Comparison of ENCODE assay signal across 10 cellular contexts in the genomic region with DNA sequence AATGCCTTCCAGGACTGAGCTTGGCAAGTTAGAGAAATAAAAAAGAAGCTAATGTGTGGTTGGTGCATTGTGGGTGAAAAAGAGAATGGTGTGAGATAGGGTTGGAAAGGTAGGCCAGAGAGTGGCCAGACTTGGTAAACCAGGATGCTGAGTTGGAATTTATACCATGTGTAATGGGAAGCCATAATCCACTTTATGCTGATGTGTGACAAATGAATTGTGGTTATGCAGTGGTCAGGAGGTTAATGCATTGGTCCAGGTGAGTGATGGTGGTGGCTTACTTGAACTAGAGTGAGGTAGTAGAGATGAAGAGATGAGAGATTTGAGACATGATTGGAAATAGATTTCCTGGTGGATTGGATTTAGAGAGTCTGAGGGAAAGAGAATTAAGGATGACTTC. TPM values are rescaled to one million over a fixed set of nuclear protein-coding genes. Genes with fewer than 3 reads are reported as not detected.
DNase-seq lines count a peak whose midpoint lies in the region; ATAC-seq and TF ChIP-seq lines count a peak whose summit lies in the region.
"Had no signal": no experiment of that assay in that cellular context is flagged by ENCODE, and none has a peak within 500 bp of the region (broad histone marks: within the 10 kb centered on the region; RNA-seq: fewer than 3 reads in every experiment).

No MANE protein-coding gene starts in this region.

- H3K4me2 ChIP-seq in BLaER1 treated with 17β-estradiol and CSF1 and Interleukin-3, amounts not matched to agents 10 nM and 100 nM, result peak overlapping the region; percentile 86 to 98 (median 93)

- peaks cover 17 to 44% (median 33%) of the 10 kb centered on the region in 11 experiments for H3K36me3 ChIP-seq in BLaER1 treated with 17β-estradiol and CSF1 and Interleukin-3, amounts not matched to agents 10 nM and 100 nM

- peak overlapping the region in 8 of 11 experiments; percentile 92 to 100 (median 97); a peak in 16 of 22 replicates for H3K27ac ChIP-seq in BLaER1 treated with 17β-estradiol and CSF1 and Interleukin-3, amounts not matched to agents 10 nM and 100 nM
- peak overlapping the region; percentile 96 for H3K27ac ChIP-seq in HL-60 (replicated peaks)

- peak overlapping the region; percentile 76 to 90 (median 84); a peak in 19 of 20 replicates for H3K4me3 ChIP-seq in BLaER1 treated with 17β-estradiol and CSF1 and Interleukin-3, amounts not matched to agents 10 nM and 100 nM
- peak overlapping the region; percentile 72 for H3K4me3 ChIP-seq in HL-60 (replicated peaks; ENCODE audit: insufficient read depth, low read length)

- H3K9me3 Mint-ChIP-seq in activated T-helper 2 cell treated with anti-CD3 and anti-CD28 coated beads, Interferon-gamma antibody, Interleukin-2, Interleukin-4, amounts not matched to agents 10 μg/mL and 5 μg/mL and 100 μg/mL, durations not matched to agents 14 hours and 24 hours and 36 hours, result no peaks in the 10 kb centered on the region

- TF ChIP-seq CTCF in HL-60 (IDR thresholded peaks at IDR 0.05; ENCODE audit: insufficient read depth, low read length), result no peak

- H3K4me3 Mint-ChIP-seq in activated T-helper 2 cell treated with anti-CD3 and anti-CD28 coated beads, Interferon-gamma antibody, Interleukin-2, Interleukin-4, amounts not matched to agents 10 μg/mL and 5 μg/mL and 100 μg/mL, durations not matched to agents 14 hours and 24 hours and 36 hours (ENCODE audit: low read depth), result peak overlapping the region; percentile 99

- ATAC-seq in HG03457 (IDR thresholded peaks at IDR 0.05; ENCODE audit: unreplicated experiment), result no peak
- ATAC-seq: right cardiac atrium had no signal

- H3K4me1 Mint-ChIP-seq in activated T-helper 2 cell treated with anti-CD3 and anti-CD28 coated beads, Interferon-gamma antibody, Interleukin-2, Interleukin-4, amounts not matched to agents 10 μg/mL and 5 μg/mL and 100 μg/mL, durations not matched to agents 14 hours and 24 hours and 36 hours (ENCODE audit: low read depth), result peaks cover 26% of the 10 kb centered on the region

- H3K27me3 Mint-ChIP-seq in activated T-helper 2 cell treated with anti-CD3 and anti-CD28 coated beads, Interferon-gamma antibody, Interleukin-2, Interleukin-4, amounts not matched to agents 10 μg/mL and 5 μg/mL and 100 μg/mL, durations not matched to agents 14 hours and 24 hours and 36 hours (ENCODE audit: low read depth), result no peaks in the 10 kb centered on the region

- H4K20me1 ChIP-seq in BLaER1 treated with 17β-estradiol and CSF1 and Interleukin-3, amounts not matched to agents 10 nM and 100 nM, result peaks cover 0 to 26% (median 10%) of the 10 kb centered on the region in 11 experiments; a peak in 8 of 22 replicates

- H3K9ac ChIP-seq in BLaER1 treated with 17β-estradiol and CSF1 and Interleukin-3, amounts not matched to agents 10 nM and 100 nM, result peak overlapping the region; percentile 89 to 99 (median 94); a peak in 20 of 22 replicates

- H3K9me3 ChIP-seq in BLaER1 treated with 17β-estradiol and CSF1 and Interleukin-3, amounts not matched to agents 10 nM and 100 nM (replicated peaks in 1 of 11), result peaks cover 0 to 2% (median under 1%) of the 10 kb centered on the region in 11 experiments; a peak in 6 of 22 replicates

- peaks cover 37% of the 10 kb centered on the region for H3K36me3 Mint-ChIP-seq in activated T-helper 2 cell treated with anti-CD3 and anti-CD28 coated beads, Interferon-gamma antibody, Interleukin-2, Interleukin-4, amounts not matched to agents 10 μg/mL and 5 μg/mL and 100 μg/mL, durations not matched to agents 14 hours and 24 hours and 36 hours (ENCODE audit: low read depth)

- peaks cover 25 to 35% (median 31%) of the 10 kb centered on the region in 10 experiments for H3K4me1 ChIP-seq in BLaER1 treated with 17β-estradiol and CSF1 and Interleukin-3, amounts not matched to agents 10 nM and 100 nM

- DNase-seq in HL-60 (ENCODE audit: low read depth in 1 of 2, low spot score in 1 of 2) (no peak), kidney tubule cell (ENCODE audit: low spot score) (peak; percentile 36), GOT3 (lab: John Stamatoyannopoulos, UW) (no peak), epidermal melanocyte (ENCODE audit: insufficient read length, low spot score) (no peak), AG20443 (ENCODE audit: low spot score) (no peak)
- no peak for DNase-seq in activated T-helper 2 cell treated with anti-CD3 and anti-CD28 coated beads, Interferon-gamma antibody, Interleukin-2, Interleukin-4, amounts not matched to agents 10 μg/mL and 5 μg/mL and 100 μg/mL, durations not matched to agents 14 hours and 24 hours and 36 hours (ENCODE audit: low spot score)
- DNase-seq: NCI-H1694, right cardiac atrium had no signal

- intact Hi-C loops in activated T-helper 2 cell treated with anti-CD3 and anti-CD28 coated beads, Interferon-gamma antibody, Interleukin-2, Interleukin-4, amounts not matched to agents 10 μg/mL and 5 μg/mL and 100 μg/mL, durations not matched to agents 14 hours and 24 hours and 36 hours (cut with micrococcal nuclease), result no loop called here

- H3K27ac Mint-ChIP-seq in activated T-helper 2 cell treated with anti-CD3 and anti-CD28 coated beads, Interferon-gamma antibody, Interleukin-2, Interleukin-4, amounts not matched to agents 10 μg/mL and 5 μg/mL and 100 μg/mL, durations not matched to agents 14 hours and 24 hours and 36 hours, result peak overlapping the region; percentile 100

- no peaks in the 10 kb centered on the region for H3K27me3 ChIP-seq in BLaER1 treated with 17β-estradiol and CSF1 and Interleukin-3, amounts not matched to agents 10 nM and 100 nM
- H3K27me3 ChIP-seq in HL-60 (ENCODE audit: insufficient read depth, poor library complexity, severe bottlenecking), result no peaks in the 10 kb centered on the region

RNA-seq across cellular contexts. Expression of gene PFAS, which starts 1.0 kb away (rescaled TPM):
- 165 and 174 TPM in 2 replicates for total RNA-seq in activated T-helper 2 cell treated with anti-CD3 and anti-CD28 coated beads, Interferon-gamma antibody, Interleukin-2, Interleukin-4, amounts not matched to agents 10 μg/mL and 5 μg/mL and 100 μg/mL, durations not matched to agents 14 hours and 24 hours and 36 hours

RNA-seq across cellular contexts. Expression of gene CTC1, which starts 2.2 kb away (rescaled TPM):
- total RNA-seq in activated T-helper 2 cell treated with anti-CD3 and anti-CD28 coated beads, Interferon-gamma antibody, Interleukin-2, Interleukin-4, amounts not matched to agents 10 μg/mL and 5 μg/mL and 100 μg/mL, durations not matched to agents 14 hours and 24 hours and 36 hours, result 76.7 and 81.0 TPM in 2 replicates

RNA-seq across cellular contexts. Expression of gene RANGRF, which starts 38.4 kb away (rescaled TPM):
- total RNA-seq in activated T-helper 2 cell treated with anti-CD3 and anti-CD28 coated beads, Interferon-gamma antibody, Interleukin-2, Interleukin-4, amounts not matched to agents 10 μg/mL and 5 μg/mL and 100 μg/mL, durations not matched to agents 14 hours and 24 hours and 36 hours, result 61.4 and 64.1 TPM in 2 replicates

RNA-seq across cellular contexts. Expression of gene AURKB, which starts 39.7 kb away (rescaled TPM):
- 113 TPM in 2 replicates for total RNA-seq in activated T-helper 2 cell treated with anti-CD3 and anti-CD28 coated beads, Interferon-gamma antibody, Interleukin-2, Interleukin-4, amounts not matched to agents 10 μg/mL and 5 μg/mL and 100 μg/mL, durations not matched to agents 14 hours and 24 hours and 36 hours

RNA-seq across cellular contexts. Expression of gene SLC25A35, which starts 45.1 kb away (rescaled TPM):
- total RNA-seq in activated T-helper 2 cell treated with anti-CD3 and anti-CD28 coated beads, Interferon-gamma antibody, Interleukin-2, Interleukin-4, amounts not matched to agents 10 μg/mL and 5 μg/mL and 100 μg/mL, durations not matched to agents 14 hours and 24 hours and 36 hours, result 6.8 and 7.4 TPM in 2 replicates
